In genomic region chr20:53243152-53243551, GRCh38 we compare ENCODE assay signal across 34 cellular contexts.
"Had no signal": no experiment of that assay in that cellular context is flagged by ENCODE, and none has a peak within 500 bp of the region (broad histone marks: within the 10 kb centered on the region; RNA-seq: fewer than 3 reads in every experiment).

No MANE protein-coding gene starts in this region.

- H3K36me3 Mint-ChIP-seq: activated naive CD4-positive, alpha-beta T cell treated with anti-CD3 and anti-CD28 coated beads, Interleukin-2, amount 10 ng/mL, durations not matched to agents 7 days and 5 days; activated naive CD8-positive, alpha-beta T cell; brain had no signal

- H3K36me3 ChIP-seq: MG63, SJSA1, WERI-Rb-1 had no signal

- H3K9me3 ChIP-seq: MG63, SJSA1, SK-N-SH had no signal

- H3K4me3 Mint-ChIP-seq: activated CD4-positive, alpha-beta T cell treated with anti-CD3 and anti-CD28 coated beads, Interleukin-2, amount 10 ng/mL, durations not matched to agents 24 days and 14 days; activated naive CD4-positive, alpha-beta T cell treated with anti-CD3 and anti-CD28 coated beads, Interleukin-2, amount 10 ng/mL, durations not matched to agents 7 days and 5 days; activated naive CD8-positive, alpha-beta T cell; activated naive CD8-positive, alpha-beta T cell treated with anti-CD3 and anti-CD28 coated beads, Interleukin-2, amount 50 U/mL, for 24 hours; activated T-cell treated with anti-CD3 and anti-CD28 coated beads, Interleukin-2, amount 50 U/mL, for 4 hours; activated T-helper 1 cell treated with anti-CD3 and anti-CD28 coated beads, Interleukin-12 subunit alpha, Interleukin-12 subunit beta, Interleukin-2, Interleukin-4 antibody, amounts not matched to agents 30 ng/mL and 10 ng/mL and 1 ng/mL, durations not matched to agents 14 hours and 24 hours and 36 hours; brain had no signal

- H3K4me1 Mint-ChIP-seq: activated naive CD4-positive, alpha-beta T cell treated with anti-CD3 and anti-CD28 coated beads, Interleukin-2, amount 10 ng/mL, durations not matched to agents 7 days and 5 days; activated naive CD8-positive, alpha-beta T cell treated with anti-CD3 and anti-CD28 coated beads, Interleukin-2, amount 50 U/mL, for 24 hours; brain had no signal

- DNase-seq: activated CD4-positive, alpha-beta T cell treated with anti-CD3 and anti-CD28 coated beads for 1 hour; activated CD4-positive, alpha-beta T cell treated with anti-CD3 and anti-CD28 coated beads, Interleukin-2, amount 10 ng/mL, durations not matched to agents 24 days and 14 days; activated CD4-positive, alpha-beta T cell treated with anti-CD3 and anti-CD28 coated beads, Interleukin-2, amount 50 U/mL, for 48 hours; activated CD4-positive, CD25-positive, alpha-beta regulatory T cell; activated CD8-positive, alpha-beta memory T cell treated with anti-CD3 and anti-CD28 coated beads, Interleukin-2, amount 50 U/mL, for 4 hours; activated effector memory CD4-positive, alpha-beta T cell treated with Interleukin-2 at 50 U/mL for 16 hours; activated naive CD4-positive, alpha-beta T cell treated with anti-CD3 and anti-CD28 coated beads, Interleukin-2, amount 10 ng/mL, durations not matched to agents 7 days and 5 days; activated naive CD8-positive, alpha-beta T cell treated with anti-CD3 and anti-CD28 coated beads, Interleukin-2, amount 50 U/mL, for 24 hours; activated T-cell treated with anti-CD3 and anti-CD28 coated beads for 4 hours; activated T-cell treated with anti-CD3 and anti-CD28 coated beads, Interleukin-2, amount 50 U/mL, for 4 hours; anterior cingulate cortex; central memory CD4-positive, alpha-beta T cell; Karpas-422; KBM-7; MG63; NCI-H1092; NCI-H1436 treated with DMSO at 0.1 percent for 48 hours; NCI-H1694 treated with DMSO at 0.1 percent for 48 hours; NCI-H2029; NCI-H510A; NCI-H526; NCI-H748 treated with DMSO at 0.1 percent for 48 hours; SHP77; SK-N-SH; T-helper 1 cell; T-helper 2 cell; T1000; WERI-Rb-1 had no signal

- H3K27me3 Mint-ChIP-seq: activated CD4-positive, alpha-beta T cell treated with anti-CD3 and anti-CD28 coated beads, Interleukin-2, amount 10 ng/mL, durations not matched to agents 24 days and 14 days; activated naive CD4-positive, alpha-beta T cell treated with anti-CD3 and anti-CD28 coated beads, Interleukin-2, amount 10 ng/mL, durations not matched to agents 7 days and 5 days had no signal

- H3K27ac ChIP-seq: PC-9, SJSA1, WERI-Rb-1 had no signal

- H3K4me3 ChIP-seq: MG63, PC-9, SJSA1 had no signal

- H3K27ac Mint-ChIP-seq: activated CD4-positive, alpha-beta T cell treated with anti-CD3 and anti-CD28 coated beads, Interleukin-2, amount 10 ng/mL, durations not matched to agents 24 days and 14 days; activated naive CD4-positive, alpha-beta T cell treated with anti-CD3 and anti-CD28 coated beads, Interleukin-2, amount 10 ng/mL, durations not matched to agents 7 days and 5 days; activated naive CD8-positive, alpha-beta T cell; activated naive CD8-positive, alpha-beta T cell treated with anti-CD3 and anti-CD28 coated beads, Interleukin-2, amount 50 U/mL, for 24 hours; activated T-helper 1 cell treated with anti-CD3 and anti-CD28 coated beads, Interleukin-12 subunit alpha, Interleukin-12 subunit beta, Interleukin-2, Interleukin-4 antibody, amounts not matched to agents 30 ng/mL and 10 ng/mL and 1 ng/mL, durations not matched to agents 14 hours and 24 hours and 36 hours; brain had no signal

- H3K9ac ChIP-seq: SK-N-SH had no signal

- FAIRE-seq: RCC 7860 had no signal

- H3K4me1 ChIP-seq: SJSA1 had no signal

- ATAC-seq: activated naive CD8-positive, alpha-beta T cell treated with anti-CD3 and anti-CD28 coated beads, Interleukin-2, amount 50 U/mL, for 24 hours; activated T-cell treated with anti-CD3 and anti-CD28 coated beads, Interleukin-2, amount 50 U/mL, for 4 hours had no signal

- H3K9me3 Mint-ChIP-seq: activated naive CD4-positive, alpha-beta T cell treated with anti-CD3 and anti-CD28 coated beads, Interleukin-2, amount 10 ng/mL, durations not matched to agents 7 days and 5 days; activated naive CD8-positive, alpha-beta T cell treated with anti-CD3 and anti-CD28 coated beads, Interleukin-2, amount 50 U/mL, for 24 hours; activated T-helper 1 cell treated with anti-CD3 and anti-CD28 coated beads, Interleukin-12 subunit alpha, Interleukin-12 subunit beta, Interleukin-2, Interleukin-4 antibody, amounts not matched to agents 30 ng/mL and 10 ng/mL and 1 ng/mL, durations not matched to agents 14 hours and 24 hours and 36 hours had no signal

- H3K4me2 ChIP-seq: PC-9, SK-N-SH had no signal

- H2AFZ ChIP-seq: PC-9 had no signal
